ENCODE assay signal across 8 cellular contexts in genomic region chr17:45052052-45052772, GRCh38. TPM values are rescaled to one million over a fixed set of nuclear protein-coding genes. Genes with fewer than 3 reads are reported as not detected.
DNase-seq lines count a peak whose midpoint lies in the region; ATAC-seq and TF ChIP-seq lines count a peak whose summit lies in the region.

No MANE protein-coding gene starts in this region.

- peak overlapping the region; percentile 66 for H2AFZ ChIP-seq in GM23338

- no peak for TF ChIP-seq POLR2A in GM18505 (IDR thresholded peaks at IDR 0.05; ENCODE audit: borderline replicate concordance, extremely low read depth, insufficient read depth, insufficient read length)

- H3K27me3 Mint-ChIP-seq in GM23338 (ENCODE audit: insufficient read depth, low read depth, poor library complexity) (peaks cover 21% of the 10 kb centered on the region), osteocyte (ENCODE audit: unreplicated experiment) (no peaks in the 10 kb centered on the region)

- peak overlapping the region; percentile 64 for H3K9ac ChIP-seq in NT2/D1 (ENCODE audit: insufficient read length, low read depth)

- H3F3A ChIP-seq in GM23338 (replicated peaks; ENCODE audit: low read depth): peaks cover 18% of the 10 kb centered on the region

- peak overlapping the region; percentile 73 for H3K4me3 ChIP-seq in GM23338
- peak overlapping the region; percentile 22 for H3K4me3 ChIP-seq in NT2/D1 (ENCODE audit: insufficient read length, low read depth)
- H3K4me3 ChIP-seq in fibroblast of the aortic adventitia (ENCODE audit: low read depth, low read length): peak overlapping the region; percentile 67

- TF ChIP-seq CTCF in GM23338 (conservative IDR thresholded peaks at IDR 0.05; ENCODE audit: low read depth in 2 of 2): no peak
- TF ChIP-seq CTCF in fibroblast of the aortic adventitia (IDR thresholded peaks at IDR 0.05; ENCODE audit: insufficient read depth, low read length): no peak
- TF ChIP-seq CTCF in osteocyte (IDR thresholded peaks at IDR 0.05): no peak
- TF ChIP-seq CTCF in GM20000 (IDR thresholded peaks at IDR 0.05; ENCODE audit: extremely low read depth, missing control alignments): no peak

- H3K27ac Mint-ChIP-seq in GM23338 (peak overlapping the region; percentile 88), osteocyte (ENCODE audit: unreplicated experiment) (peak overlapping the region; percentile 73)

- peak overlapping the region; percentile 75 for H3K4me3 Mint-ChIP-seq in GM23338
- H3K4me3 Mint-ChIP-seq in osteocyte (ENCODE audit: unreplicated experiment): peak overlapping the region; percentile 69

- no peak overlapping the region for H3K27ac ChIP-seq in GM23338 (ENCODE audit: low read depth)

- H3K27me3 ChIP-seq in GM23338 (ENCODE audit: insufficient read depth) (no peaks in the 10 kb centered on the region), NT2/D1 (ENCODE audit: insufficient read depth, insufficient read length) (no peaks in the 10 kb centered on the region)

- DNase-seq in AG08395 (ENCODE audit: low spot score): peak; percentile 36
- DNase-seq in GM23338 (ENCODE audit: low spot score): peak; percentile 52
- no peak for DNase-seq in NT2/D1 (ENCODE audit: low read depth, low spot score)
- peak; percentile 27 for DNase-seq in activated T-helper 1 cell treated with Interleukin-2 at 50 U/mL for 16 hours (ENCODE audit: low read depth)
- DNase-seq in fibroblast of the aortic adventitia (ENCODE audit: low read depth): no peak
- DNase-seq in osteocyte (ENCODE audit: extremely low spot score, unreplicated experiment): no peak
- no peak for DNase-seq in GM20000 (ENCODE audit: low spot score)

- H4K20me1 ChIP-seq in GM23338 (replicated peaks; ENCODE audit: insufficient read depth): no peaks in the 10 kb centered on the region; the same call in 1 of the 2 replicates

- H3K9me3 Mint-ChIP-seq in GM23338 (no peaks in the 10 kb centered on the region), osteocyte (ENCODE audit: unreplicated experiment) (no peaks in the 10 kb centered on the region)

- H3K9me3 ChIP-seq in NT2/D1 (ENCODE audit: insufficient read depth, low read length): no peaks in the 10 kb centered on the region

- H3K4me1 ChIP-seq in GM23338 (ENCODE audit: insufficient read depth) (peaks cover 14% of the 10 kb centered on the region; the same call in 1 of the 2 replicates), NT2/D1 (ENCODE audit: insufficient read depth, insufficient read length) (no peaks in the 10 kb centered on the region)

- peaks cover 8% of the 10 kb centered on the region; the same call in 1 of the 3 replicates for H3K4me1 Mint-ChIP-seq in GM23338
- peaks cover 18% of the 10 kb centered on the region for H3K4me1 Mint-ChIP-seq in osteocyte (ENCODE audit: unreplicated experiment)

- H3K36me3 Mint-ChIP-seq in GM23338 (ENCODE audit: low read depth) (no peaks in the 10 kb centered on the region), osteocyte (ENCODE audit: unreplicated experiment) (no peaks in the 10 kb centered on the region)

- peaks cover 33% of the 10 kb centered on the region for H3K79me2 ChIP-seq in GM23338 (replicated peaks; ENCODE audit: insufficient read depth)

- H3K36me3 ChIP-seq in GM23338 (ENCODE audit: insufficient read depth): no peaks in the 10 kb centered on the region
- H3K36me3 ChIP-seq in NT2/D1 (ENCODE audit: insufficient read depth, insufficient read length, low read length): peaks cover 8% of the 10 kb centered on the region

- ATAC-seq in GM23338: peak; percentile 20
- no peak for ATAC-seq in GM18505 (IDR thresholded peaks at IDR 0.05; ENCODE audit: unreplicated experiment)

- no peaks in the 10 kb centered on the region for H3K9me2 ChIP-seq in GM23338 (ENCODE audit: insufficient read depth)

- peak overlapping the region; percentile 87 for H3K4me2 ChIP-seq in GM23338

TF ChIP-seq in GM23338, 12 proteins besides CTCF, POLR2A, EP300 and RAD21 (continues in another document):
- no peak for TF ChIP-seq NANOG (IDR thresholded peaks at IDR 0.05; ENCODE audit: borderline replicate concordance)
- TF ChIP-seq EZH2phosphoT487 (IDR thresholded peaks at IDR 0.05; ENCODE audit: unreplicated experiment): no peak
- no peak for TF ChIP-seq EZH2 (IDR thresholded peaks at IDR 0.05; ENCODE audit: low read depth, unreplicated experiment)
- no peak for TF ChIP-seq STAT1 (IDR thresholded peaks at IDR 0.05; ENCODE audit: unreplicated experiment)
- no peak for TF ChIP-seq ZNF331 (CRISPR knock-in tag; IDR thresholded peaks at IDR 0.05; ENCODE audit: low read depth)
- no peak for TF ChIP-seq POLR2AphosphoS5 (IDR thresholded peaks at IDR 0.05; ENCODE audit: low read depth)
- TF ChIP-seq ZNF114 (CRISPR knock-in tag; IDR thresholded peaks at IDR 0.05): no peak
- TF ChIP-seq JUNB (IDR thresholded peaks at IDR 0.05; ENCODE audit: unreplicated experiment): no peak
- TF ChIP-seq, protein P1, sequence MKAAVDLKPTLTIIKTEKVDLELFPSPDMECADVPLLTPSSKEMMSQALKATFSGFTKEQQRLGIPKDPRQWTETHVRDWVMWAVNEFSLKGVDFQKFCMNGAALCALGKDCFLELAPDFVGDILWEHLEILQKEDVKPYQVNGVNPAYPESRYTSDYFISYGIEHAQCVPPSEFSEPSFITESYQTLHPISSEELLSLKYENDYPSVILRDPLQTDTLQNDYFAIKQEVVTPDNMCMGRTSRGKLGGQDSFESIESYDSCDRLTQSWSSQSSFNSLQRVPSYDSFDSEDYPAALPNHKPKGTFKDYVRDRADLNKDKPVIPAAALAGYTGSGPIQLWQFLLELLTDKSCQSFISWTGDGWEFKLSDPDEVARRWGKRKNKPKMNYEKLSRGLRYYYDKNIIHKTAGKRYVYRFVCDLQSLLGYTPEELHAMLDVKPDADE (IDR thresholded peaks at IDR 0.05): no peak
- TF ChIP-seq, protein P2, sequence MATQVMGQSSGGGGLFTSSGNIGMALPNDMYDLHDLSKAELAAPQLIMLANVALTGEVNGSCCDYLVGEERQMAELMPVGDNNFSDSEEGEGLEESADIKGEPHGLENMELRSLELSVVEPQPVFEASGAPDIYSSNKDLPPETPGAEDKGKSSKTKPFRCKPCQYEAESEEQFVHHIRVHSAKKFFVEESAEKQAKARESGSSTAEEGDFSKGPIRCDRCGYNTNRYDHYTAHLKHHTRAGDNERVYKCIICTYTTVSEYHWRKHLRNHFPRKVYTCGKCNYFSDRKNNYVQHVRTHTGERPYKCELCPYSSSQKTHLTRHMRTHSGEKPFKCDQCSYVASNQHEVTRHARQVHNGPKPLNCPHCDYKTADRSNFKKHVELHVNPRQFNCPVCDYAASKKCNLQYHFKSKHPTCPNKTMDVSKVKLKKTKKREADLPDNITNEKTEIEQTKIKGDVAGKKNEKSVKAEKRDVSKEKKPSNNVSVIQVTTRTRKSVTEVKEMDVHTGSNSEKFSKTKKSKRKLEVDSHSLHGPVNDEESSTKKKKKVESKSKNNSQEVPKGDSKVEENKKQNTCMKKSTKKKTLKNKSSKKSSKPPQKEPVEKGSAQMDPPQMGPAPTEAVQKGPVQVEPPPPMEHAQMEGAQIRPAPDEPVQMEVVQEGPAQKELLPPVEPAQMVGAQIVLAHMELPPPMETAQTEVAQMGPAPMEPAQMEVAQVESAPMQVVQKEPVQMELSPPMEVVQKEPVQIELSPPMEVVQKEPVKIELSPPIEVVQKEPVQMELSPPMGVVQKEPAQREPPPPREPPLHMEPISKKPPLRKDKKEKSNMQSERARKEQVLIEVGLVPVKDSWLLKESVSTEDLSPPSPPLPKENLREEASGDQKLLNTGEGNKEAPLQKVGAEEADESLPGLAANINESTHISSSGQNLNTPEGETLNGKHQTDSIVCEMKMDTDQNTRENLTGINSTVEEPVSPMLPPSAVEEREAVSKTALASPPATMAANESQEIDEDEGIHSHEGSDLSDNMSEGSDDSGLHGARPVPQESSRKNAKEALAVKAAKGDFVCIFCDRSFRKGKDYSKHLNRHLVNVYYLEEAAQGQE (IDR thresholded peaks at IDR 0.05; ENCODE audit: unreplicated experiment): no peak

RNA-seq across cellular contexts. Expression of gene DCAKD, which starts 0.8 kb away (rescaled TPM):
- total RNA-seq in GM23338 (2014; rRNA removed; shearing (Covaris generic)): 51.3 and 57.2 TPM in 2 replicates
- 23.7 and 28.7 TPM in 2 replicates for polyA plus RNA-seq in GM23338 (2016; fragmentation: Nextera tagmentation; extraction: Ambion mirVana)
- total RNA-seq in fibroblast of the aortic adventitia (ENCODE audit: low replicate concordance) (22.2 and 31.3 TPM in 2 replicates), osteocyte (41.3 and 42.2 TPM in 2 replicates)

RNA-seq across cellular contexts. Expression of gene NMT1, which starts 8.9 kb away (rescaled TPM):
- 80.9 and 95.6 TPM in 2 replicates for total RNA-seq in GM23338 (2014; rRNA removed; shearing (Covaris generic))
- polyA plus RNA-seq in GM23338 (2016; fragmentation: Nextera tagmentation; extraction: Ambion mirVana): 298 and 327 TPM in 2 replicates
- total RNA-seq in fibroblast of the aortic adventitia (ENCODE audit: low replicate concordance) (77.6 and 296 TPM in 2 replicates), osteocyte (92.4 and 97.9 TPM in 2 replicates)

Comparison
In these comparisons a context has a peak if more than half of its experiments do, and no peak if none do; other contexts are left out.
1. DNase-seq: peak in AG08395 (single experiment), GM23338 (single experiment) and activated T-helper 1 cell treated with Interleukin-2 at 50 U/mL for 16 hours (single experiment); none in NT2/D1 (single experiment), fibroblast of the aortic adventitia (single experiment), osteocyte (single experiment) and GM20000 (single experiment).
2. H3K4me3 ChIP-seq: peak in every context shown above with its lines; median percentile 73 in GM23338; 67 in fibroblast of the aortic adventitia; 22 in NT2/D1.